Comparison of ENCODE assay signal across 1 cellular context in the genomic region with DNA sequence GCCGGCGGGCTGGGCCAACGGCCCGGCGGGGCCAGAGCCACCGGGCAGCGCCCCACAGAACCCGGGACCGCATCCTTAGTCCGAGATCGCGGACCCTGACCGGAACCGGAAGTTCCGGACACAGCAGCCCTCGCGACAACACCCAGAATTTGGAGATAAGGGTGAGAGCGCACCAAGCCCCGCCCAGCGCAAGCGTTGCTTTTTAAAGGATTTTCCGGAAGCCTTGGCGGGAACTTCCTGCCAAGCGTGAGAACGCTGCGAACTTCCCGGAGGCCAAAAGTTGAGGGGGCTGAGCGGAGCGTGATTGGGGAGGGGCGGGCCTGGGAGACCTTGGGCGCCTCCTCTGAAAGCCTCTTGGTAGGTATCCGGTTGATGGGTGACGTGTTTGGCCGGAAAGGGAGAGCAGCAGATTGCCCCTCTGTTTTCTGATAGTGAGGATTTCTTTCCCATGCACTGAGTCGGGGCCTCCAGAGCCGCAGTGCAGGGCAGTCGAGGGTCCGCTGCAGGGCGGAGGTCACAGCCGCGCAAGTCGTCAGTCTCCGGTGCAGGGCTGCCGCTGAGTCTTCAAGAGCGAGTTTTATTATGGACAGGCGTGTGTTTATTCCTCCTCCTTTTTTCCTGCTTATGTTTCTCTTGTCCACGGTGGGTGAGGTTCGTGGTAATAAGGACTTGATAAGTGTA.
TF ChIP-seq lines count a peak whose summit lies in the region.

A gene with protein sequence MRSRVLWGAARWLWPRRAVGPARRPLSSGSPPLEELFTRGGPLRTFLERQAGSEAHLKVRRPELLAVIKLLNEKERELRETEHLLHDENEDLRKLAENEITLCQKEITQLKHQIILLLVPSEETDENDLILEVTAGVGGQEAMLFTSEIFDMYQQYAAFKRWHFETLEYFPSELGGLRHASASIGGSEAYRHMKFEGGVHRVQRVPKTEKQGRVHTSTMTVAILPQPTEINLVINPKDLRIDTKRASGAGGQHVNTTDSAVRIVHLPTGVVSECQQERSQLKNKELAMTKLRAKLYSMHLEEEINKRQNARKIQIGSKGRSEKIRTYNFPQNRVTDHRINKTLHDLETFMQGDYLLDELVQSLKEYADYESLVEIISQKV (minus strand): TSS at position 97 of the 681 bp plus-strand sequence. CDS start 24 bp downstream, at position 73.

TF ChIP-seq in IMR-90, 13 proteins besides CTCF, POLR2A, EP300 and RAD21 (continued from another document):
- TF ChIP-seq, protein P1, sequence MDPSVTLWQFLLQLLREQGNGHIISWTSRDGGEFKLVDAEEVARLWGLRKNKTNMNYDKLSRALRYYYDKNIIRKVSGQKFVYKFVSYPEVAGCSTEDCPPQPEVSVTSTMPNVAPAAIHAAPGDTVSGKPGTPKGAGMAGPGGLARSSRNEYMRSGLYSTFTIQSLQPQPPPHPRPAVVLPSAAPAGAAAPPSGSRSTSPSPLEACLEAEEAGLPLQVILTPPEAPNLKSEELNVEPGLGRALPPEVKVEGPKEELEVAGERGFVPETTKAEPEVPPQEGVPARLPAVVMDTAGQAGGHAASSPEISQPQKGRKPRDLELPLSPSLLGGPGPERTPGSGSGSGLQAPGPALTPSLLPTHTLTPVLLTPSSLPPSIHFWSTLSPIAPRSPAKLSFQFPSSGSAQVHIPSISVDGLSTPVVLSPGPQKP (IDR thresholded peaks at IDR 0.05; ENCODE audit: borderline replicate concordance, low read depth, low read length) = no peak
